ENCODE assay signal across 8 cellular contexts in genomic region chr13:113296842-113297369, GRCh38. TPM values are rescaled to one million over a fixed set of nuclear protein-coding genes. Genes with fewer than 3 reads are reported as not detected.
A peak's percentile ranks its signal among the peaks of the same experiment; 100 is the strongest.
DNase-seq lines count a peak whose midpoint lies in the region; ATAC-seq, FAIRE-seq and TF ChIP-seq lines count a peak whose summit lies in the region.

Gene LAMP1 (plus strand): TSS chr13:113297239. CDS start chr13:113297435, 196 bp downstream.

- H3K36me3 ChIP-seq in HepG2 (replicated peaks in 1 of 2; ENCODE audit: control insufficient read depth in 1 of 2, insufficient read depth in 2 of 2, low read length in 2 of 2), result no peaks in the 10 kb centered on the region

- H3K9ac ChIP-seq in HepG2 (ENCODE audit: insufficient read depth, low read depth, low read length), result peak within 1 kb of the TSS; percentile 90

- peaks cover 46% of the 10 kb centered on the region for H3K4me1 ChIP-seq in HepG2 (ENCODE audit: insufficient read depth, low read length)

- H4K20me1 ChIP-seq in HepG2 (ENCODE audit: insufficient read depth, low read length), result no peaks in the 10 kb centered on the region

- no peak for FAIRE-seq in HepG2 (lab: Jason Lieb, UNC)

- no peaks in the 10 kb centered on the region; a peak in 1 of 5 replicates for H3K27me3 ChIP-seq in HepG2 (ENCODE audit: control insufficient read depth in 1 of 2, insufficient read depth in 2 of 2, low read length in 2 of 2)

- H3K79me2 ChIP-seq in HepG2 (ENCODE audit: insufficient read depth, low read length), result peaks cover 39% of the 10 kb centered on the region

- BruUV-seq in HepG2 (replicated peaks; lab: Mats Ljungman, UMichigan), result no TSS peak

- peak within 1 kb of the TSS; percentile 82 to 90 (median 89) for H3K4me3 ChIP-seq in HepG2 (replicated peaks in 1 of 3; ENCODE audit: insufficient read depth in 1 of 3, low read depth in 2 of 3, low read length in 3 of 3)

- H3K9me3 ChIP-seq in HepG2 (ENCODE audit: low read length), result no peaks in the 10 kb centered on the region

- CTCF ChIA-PET in HepG2 (lab: Yijun Ruan, JAX; ENCODE audit: low intra/inter-chr PET ratio, low total read pairs), result no interaction called here

- peak; percentile 79 for ATAC-seq in GM19438 (IDR thresholded peaks at IDR 0.05; ENCODE audit: low read depth, unreplicated experiment)
- peak; percentile 75 for ATAC-seq in HG03571 (IDR thresholded peaks at IDR 0.05; ENCODE audit: unreplicated experiment)
- ATAC-seq in HepG2, result peak; percentile 58

- in situ Hi-C loops in HepG2 (cut with HindIII; ENCODE audit: extremely low pct_ligation_motif_present, low pct_unique_long_range_greater_than_20kb), result no loop called here

- intact Hi-C loops in HepG2 (cut with micrococcal nuclease; ENCODE audit: unreplicated experiment), result loop anchor here (5.0 kb wide), 1 partner anchor 65 kb away; the partner anchor contains the start of gene GRTP1

- peak; percentile 78; a peak in 3 of 4 replicates for TF ChIP-seq EP300 in HepG2 (IDR thresholded peaks at IDR 0.05; ENCODE audit: low read depth in 2 of 2, low read length in 2 of 2)
- TF ChIP-seq EP300 in HepG2 (CRISPR knock-in tag; IDR thresholded peaks at IDR 0.05; ENCODE audit: borderline replicate concordance), result peak; percentile 89

- H3K27ac ChIP-seq in HepG2 (ENCODE audit: extremely low read length, insufficient read depth, low read length), result peak within 1 kb of the TSS; percentile 71

- peak within 1 kb of the TSS; percentile 88 for H3K4me2 ChIP-seq in HepG2 (ENCODE audit: low read depth, low read length)

- TF ChIP-seq CTCF in HepG2 (CRISPR knock-in tag; IDR thresholded peaks at IDR 0.05), result peak; percentile 42; the same call in 1 of the 2 replicates

- peak; percentile 97 for DNase-seq in CD1c-positive myeloid dendritic cell (ENCODE audit: extremely low spot score)
- DNase-seq in NCI-H82 (lab: John Stamatoyannopoulos, UW), result peak; percentile 98
- peak; percentile 98 for DNase-seq in activated CD4-positive, alpha-beta T cell treated with anti-CD3 and anti-CD28 coated beads, Interleukin-2, amount 50 U/mL, for 48 hours
- peak; percentile 99 for DNase-seq in dermis blood vessel endothelial cell
- peak; percentile 89 for DNase-seq in HepG2 (ENCODE audit: low spot score)
- DNase-seq in stimulated activated CD4-positive, alpha-beta T cell treated with anti-CD3 and anti-CD28 coated beads, Interleukin-2, amount 100 ng/mL, for 48 hours, result peak; percentile 100

- TF ChIP-seq POLR2A in HepG2 (IDR thresholded peaks at IDR 0.05; ENCODE audit: insufficient read depth in 1 of 2, low read depth in 2 of 2, low read length in 2 of 2), result peak; percentile 62 to 63

- under 1% methylated on average over 27 of the region's 74 CpGs for WGBS in HepG2 (ENCODE audit: low lambda C conversion rate)

- POLR2A ChIA-PET in HepG2 (lab: Yijun Ruan, JAX), result interaction anchor here (1.7 kb wide), 1 partner anchor 67 kb away, joined by 5 read pairs; the partner anchor contains the start of gene GRTP1

- no peak within 1 kb of the TSS for H2AFZ ChIP-seq in HepG2 (ENCODE audit: low read length)

- peak; percentile 79 for TF ChIP-seq RAD21 in HepG2 (CRISPR knock-in tag; IDR thresholded peaks at IDR 0.05)

TF ChIP-seq in HepG2, 621 proteins besides CTCF, POLR2A, EP300 and RAD21 (continues in another document):
- TF ChIP-seq ZNF547 (CRISPR knock-in tag; IDR thresholded peaks at IDR 0.05) (peak; percentile 98), KDM2A (CRISPR knock-in tag; IDR thresholded peaks at IDR 0.05; ENCODE audit: borderline replicate concordance, low read depth) (peak; percentile 98), SATB2 (CRISPR knock-in tag; IDR thresholded peaks at IDR 0.05) (peak; percentile 73), THAP7 (CRISPR knock-in tag; IDR thresholded peaks at IDR 0.05) (peak; percentile 96), GRHL1 (CRISPR knock-in tag; conservative IDR thresholded peaks at IDR 0.05) (no peak), SRSF4 (IDR thresholded peaks at IDR 0.05; ENCODE audit: low read depth, low read length, poor library complexity, severe bottlenecking) (no peak), SOX6 (IDR thresholded peaks at IDR 0.05) (no peak), SOX6 (CRISPR knock-in tag; IDR thresholded peaks at IDR 0.05) (peak; percentile 73), RXRB (CRISPR knock-in tag; IDR thresholded peaks at IDR 0.05; ENCODE audit: borderline replicate concordance) (peak; percentile 74), TFDP1 (CRISPR knock-in tag; IDR thresholded peaks at IDR 0.05; ENCODE audit: borderline replicate concordance) (peak; percentile 98), FOSL2 (CRISPR knock-in tag; IDR thresholded peaks at IDR 0.05) (peak; percentile 75), KLF9 (CRISPR knock-in tag; IDR thresholded peaks at IDR 0.05; ENCODE audit: low read depth) (peak; percentile 77; the same call in 1 of the 2 replicates), ZNF607 (CRISPR knock-in tag; IDR thresholded peaks at IDR 0.05; ENCODE audit: borderline replicate concordance) (peak; percentile 99), STAT5B (CRISPR knock-in tag; IDR thresholded peaks at IDR 0.05) (peak; percentile 83), RNF2 (conservative IDR thresholded peaks at IDR 0.05; ENCODE audit: low read depth) (peak; percentile 100), ZNF12 (CRISPR knock-in tag; IDR thresholded peaks at IDR 0.05) (peak; percentile 69), ZNF572 (CRISPR knock-in tag; IDR thresholded peaks at IDR 0.05) (0 out of 2 replicates have a peak, but pooled peaks have one; percentile 33), MYPOP (CRISPR knock-in tag; IDR thresholded peaks at IDR 0.05) (0 out of 2 replicates have a peak, but pooled peaks have one; percentile 55), SOX5 (CRISPR knock-in tag; IDR thresholded peaks at IDR 0.05; ENCODE audit: borderline replicate concordance) (peak; percentile 86)

RNA-seq across cellular contexts. Expression of gene LAMP1, which starts in this region (rescaled TPM):
- total RNA-seq in dermis blood vessel endothelial cell (207 and 221 TPM in 2 replicates), HepG2 (2016; rRNA removed; fragmentation: Illumina TruSeq; extraction: Trizol) (33.2 and 112 TPM in 2 replicates)
- total RNA-seq in HepG2 (2016; cell fraction: cytosol; rRNA removed; fragmentation: Illumina TruSeq; extraction: Trizol; ENCODE audit: low read depth), result 10.9 and 12.4 TPM in 2 replicates
- total RNA-seq in HepG2 (2016; cell fraction: insoluble cytoplasmic fraction; rRNA removed; fragmentation: Illumina TruSeq; extraction: Trizol), result 28.0 and 117 TPM in 2 replicates
- 16.4 and 16.7 TPM in 2 replicates for total RNA-seq in HepG2 (2016; cell fraction: membrane; rRNA removed; fragmentation: Illumina TruSeq; extraction: Trizol)
- total RNA-seq in HepG2 (2016; cell fraction: nucleus; rRNA removed; fragmentation: Illumina TruSeq; extraction: Trizol), result 71.7 and 83.9 TPM in 2 replicates
- 103 TPM in 2 replicates for polyA plus RNA-seq in HepG2 (2011; rRNA removed)
- polyA plus RNA-seq in HepG2 (2011; cell fraction: cytosol; rRNA removed), result 54.8 and 61.5 TPM in 2 replicates
- 64.5 and 68.1 TPM in 2 replicates for polyA plus RNA-seq in HepG2 (2011; cell fraction: nucleus; rRNA removed)
- 94.8 and 95.4 TPM in 2 replicates for polyA plus RNA-seq in HepG2 (2012)
- polyA plus RNA-seq in HepG2 (2016; cell fraction: cytosol; fragmentation: Illumina TruSeq; extraction: Trizol; ENCODE audit: low read depth), result 8.2 and 8.9 TPM in 2 replicates
- polyA plus RNA-seq in HepG2 (2016; cell fraction: insoluble cytoplasmic fraction; fragmentation: Illumina TruSeq; extraction: Trizol; ENCODE audit: low read depth), result 42.2 and 53.5 TPM in 2 replicates
- 14.6 and 17.0 TPM in 2 replicates for polyA plus RNA-seq in HepG2 (2016; cell fraction: membrane; fragmentation: Illumina TruSeq; extraction: Trizol; ENCODE audit: low read depth)
- 165 and 182 TPM in 2 replicates for polyA plus RNA-seq in HepG2 (2016; cell fraction: nucleus; fragmentation: Illumina TruSeq; extraction: Trizol; ENCODE audit: insufficient read depth, low read depth)
- polyA minus RNA-seq in HepG2 (2011; rRNA and poly(A)+ RNA removed; ENCODE audit: low replicate concordance), result 78.2 and 92.0 TPM in 2 replicates
- 54.9 and 61.7 TPM in 2 replicates for polyA minus RNA-seq in HepG2 (2011; cell fraction: cytosol; rRNA and poly(A)+ RNA removed)
- polyA minus RNA-seq in HepG2 (2011; cell fraction: nucleus; rRNA and poly(A)+ RNA removed), result 25.2 and 25.9 TPM in 2 replicates

Comparison
In these comparisons a context has a peak if more than half of its experiments do, and no peak if none do; other contexts are left out.
1. Peak in every context shown above with its lines: DNase-seq, ATAC-seq, H3K4me3 ChIP-seq and H3K27ac ChIP-seq.